8 cellular contexts compared by ENCODE assay signal in the genomic region with DNA sequence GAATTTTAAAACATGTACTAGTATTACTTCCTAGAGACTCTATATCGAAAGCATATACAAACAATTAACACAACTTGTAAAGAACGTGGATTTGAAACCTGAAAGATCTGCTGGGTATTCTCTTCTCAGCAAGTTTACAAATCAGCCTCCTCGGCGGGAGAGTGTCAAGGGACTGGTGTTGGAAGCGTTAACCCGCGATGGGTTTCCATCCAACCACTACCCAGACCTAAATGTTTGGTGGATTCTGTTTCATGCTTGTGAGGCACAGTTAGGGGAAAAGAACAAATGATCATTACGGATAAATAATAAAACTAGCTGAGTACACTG. TPM values are rescaled to one million over a fixed set of nuclear protein-coding genes. Genes with fewer than 3 reads are reported as not detected.
DNase-seq lines count a peak whose midpoint lies in the region; ATAC-seq and TF ChIP-seq lines count a peak whose summit lies in the region.

No MANE protein-coding gene starts in this region.

- ATAC-seq in GM21737 (IDR thresholded peaks at IDR 0.05; ENCODE audit: unreplicated experiment) = peak; percentile 27

- H3K4me3 Mint-ChIP-seq in glutamatergic neuron (ENCODE audit: unreplicated experiment) = peak overlapping the region; percentile 88

- no peaks in the 10 kb centered on the region for H3K36me3 Mint-ChIP-seq in glutamatergic neuron (ENCODE audit: unreplicated experiment)

- H3K4me1 Mint-ChIP-seq in glutamatergic neuron (ENCODE audit: low read depth, unreplicated experiment) = peaks cover 2% of the 10 kb centered on the region

- peaks cover 14% of the 10 kb centered on the region for H3K9me3 Mint-ChIP-seq in glutamatergic neuron (ENCODE audit: unreplicated experiment)

- H3K4me3 ChIP-seq in LNCaP clone FGC (ENCODE audit: low read depth, low read length) = peak overlapping the region; percentile 71
- peak overlapping the region; percentile 91 for H3K4me3 ChIP-seq in retinal pigment epithelial cell (ENCODE audit: low read length)

- H3K27me3 Mint-ChIP-seq in glutamatergic neuron (ENCODE audit: unreplicated experiment) = peaks cover 6% of the 10 kb centered on the region

- peak overlapping the region; percentile 80 for H3K27ac Mint-ChIP-seq in glutamatergic neuron (ENCODE audit: unreplicated experiment)

- no peak for TF ChIP-seq CTCF in LNCaP clone FGC (IDR thresholded peaks at IDR 0.05; ENCODE audit: control insufficient read depth, extremely low read depth, insufficient read depth)
- no peak for TF ChIP-seq CTCF in glutamatergic neuron (IDR thresholded peaks at IDR 0.05; ENCODE audit: partially characterized antibody, unreplicated experiment)
- no peak for TF ChIP-seq CTCF in retinal pigment epithelial cell (conservative IDR thresholded peaks at IDR 0.05; ENCODE audit: low read depth, low read length)

- peak; percentile 52 for DNase-seq in DMS153 treated with DMSO at 0.1 percent for 48 hours (lab: John Stamatoyannopoulos, UW; ENCODE audit: unreplicated experiment)
- DNase-seq in DMS153 (lab: John Stamatoyannopoulos, UW) = no peak
- DNase-seq in LNCaP clone FGC (ENCODE audit: low read depth) = no peak
- DNase-seq in activated T-helper 9 cell treated with anti-CD3 and anti-CD28 coated beads, Interleukin-2, amount 50 U/mL, for 16 hours (ENCODE audit: low read depth) = peak; percentile 32
- DNase-seq in glutamatergic neuron = no peak
- peak; percentile 4 for DNase-seq in retinal pigment epithelial cell (ENCODE audit: low read depth)
- DNase-seq in T1000 (lab: John Stamatoyannopoulos, UW) = no peak

RNA-seq across cellular contexts. Expression of a gene that starts 0.8 kb away (rescaled TPM):
- 11.0 TPM for total RNA-seq in glutamatergic neuron (ENCODE audit: unreplicated experiment)

RNA-seq across cellular contexts. Expression of a gene that starts 58.4 kb away (rescaled TPM):
- 403 TPM for total RNA-seq in glutamatergic neuron (ENCODE audit: unreplicated experiment)

Comparison
In these comparisons a context has a peak if more than half of its experiments do, and no peak if none do; other contexts are left out.
1. DNase-seq: peak in DMS153 treated with DMSO at 0.1 percent for 48 hours (single experiment), activated T-helper 9 cell treated with anti-CD3 and anti-CD28 coated beads, Interleukin-2, amount 50 U/mL, for 16 hours (single experiment) and retinal pigment epithelial cell (single experiment); none in DMS153 (single experiment), LNCaP clone FGC (single experiment), glutamatergic neuron (single experiment) and T1000 (single experiment).